ENCODE assay signal across 4 cellular contexts in genomic region chr12:77786675-77787074, GRCh38. TPM values are rescaled to one million over a fixed set of nuclear protein-coding genes. Genes with fewer than 3 reads are reported as not detected.
"Had no signal": no experiment of that assay in that cellular context is flagged by ENCODE, and none has a peak within 500 bp of the region (broad histone marks: within the 10 kb centered on the region; RNA-seq: fewer than 3 reads in every experiment).

No MANE protein-coding gene starts in this region.

- DNase-seq: GDM1, GF-D8 had no signal

- H3K4me3 ChIP-seq: GM12878 had no signal

RNA-seq across cellular contexts. Expression of gene NAV3, which starts 44.0 kb away (rescaled TPM):
- total RNA-seq: G401 had no signal
